In genomic region chr6:36989264-36989663, GRCh38 we compare ENCODE assay signal across 10 cellular contexts. TPM values are rescaled to one million over a fixed set of nuclear protein-coding genes. Genes with fewer than 3 reads are reported as not detected.
"Had no signal": no experiment of that assay in that cellular context is flagged by ENCODE, and none has a peak within 500 bp of the region (broad histone marks: within the 10 kb centered on the region; RNA-seq: fewer than 3 reads in every experiment).

No MANE protein-coding gene starts in this region.

- DNase-seq: GM23248, GOT3, H7, HFFc6, IMR-90, KBM-7 had no signal

- H3K27ac ChIP-seq: GM23248 had no signal

- H3K4me3 Mint-ChIP-seq: HFFc6 had no signal

- H3K27ac Mint-ChIP-seq: HFFc6 had no signal

- H2AFZ ChIP-seq: GM23248 had no signal

- ATAC-seq: HCT116 had no signal

- H3K4me3 ChIP-seq: GM23248, HAP-1 had no signal

- H3K9me3 ChIP-seq: HAP-1 had no signal

- H3K9ac ChIP-seq: GM23248 had no signal

- H3K9me3 Mint-ChIP-seq: HFFc6 had no signal

RNA-seq across cellular contexts. Expression of gene FGD2, which starts 16.2 kb away (rescaled TPM):
- total RNA-seq: GM23248, H4, HFFc6, IMR-90 had no signal
- polyA plus RNA-seq: GM23248 had no signal

RNA-seq across cellular contexts. Expression of gene PI16, which starts 34.7 kb away (rescaled TPM):
- total RNA-seq: H4, H7, HFFc6, HT-29, IMR-90 had no signal
